ENCODE assay signal across 17 cellular contexts in genomic region chr2:195094330-195094729, GRCh38.
DNase-seq lines count a peak whose midpoint lies in the region; FAIRE-seq and TF ChIP-seq lines count a peak whose summit lies in the region.
"Had no signal": no experiment of that assay in that cellular context is flagged by ENCODE, and none has a peak within 500 bp of the region (broad histone marks: within the 10 kb centered on the region; RNA-seq: fewer than 3 reads in every experiment).

No MANE protein-coding gene starts in this region.

- no peaks in the 10 kb centered on the region for H3K27me3 ChIP-seq in bronchial epithelial cell (ENCODE audit: control insufficient read depth, insufficient read depth, low read length)
- H3K27me3 ChIP-seq: BE2C, heart left ventricle, Peyer's patch had no signal

- no peak overlapping the region for H3K4me3 ChIP-seq in bronchial epithelial cell (ENCODE audit: low read depth, low read length)
- H3K4me3 ChIP-seq: heart left ventricle, Peyer's patch had no signal

- no peak for DNase-seq in GM12891 (ENCODE audit: insufficient read length, low spot score)
- DNase-seq in H4 (ENCODE audit: low spot score): peak; percentile 8
- peak; percentile 39 for DNase-seq in LHCN-M2 (ENCODE audit: low read depth)
- peak; percentile 17 for DNase-seq in bronchial epithelial cell (ENCODE audit: low read depth)
- DNase-seq in NK-92 (lab: John Stamatoyannopoulos, UW; ENCODE audit: unreplicated experiment): no peak
- no peak for DNase-seq in germinal center (ENCODE audit: low spot score)
- DNase-seq in mucosa of gallbladder (ENCODE audit: low spot score): no peak
- DNase-seq in LoVo (ENCODE audit: low spot score): no peak
- DNase-seq: BE2C, heart left ventricle, kidney glomerular epithelial cell, NCI-H1930, NCI-H524 treated with DMSO at 0.1 percent for 48 hours, Peyer's patch, retina, substantia nigra, SW 1271 had no signal

- FAIRE-seq in GM12891 (lab: Jason Lieb, UNC): no peak
- no peak for FAIRE-seq in bronchial epithelial cell (lab: Jason Lieb, UNC)

- TF ChIP-seq POLR2A in GM12891 (IDR thresholded peaks at IDR 0.05; ENCODE audit: low read depth, low read length): no peak

- TF ChIP-seq CTCF in bronchial epithelial cell (IDR thresholded peaks at IDR 0.05; ENCODE audit: insufficient read depth, low read length, severe bottlenecking): no peak

- no peaks in the 10 kb centered on the region for H3K36me3 ChIP-seq in bronchial epithelial cell (ENCODE audit: control insufficient read depth, insufficient read depth, low read length)
- H3K36me3 ChIP-seq: BE2C, heart left ventricle, Peyer's patch had no signal

TF ChIP-seq in GM12891, 5 proteins besides CTCF, POLR2A, EP300 and RAD21:
- TF ChIP-seq PAX5 (IDR thresholded peaks at IDR 0.05; ENCODE audit: insufficient read depth, low read length, severe bottlenecking) (no peak), SPI1 (IDR thresholded peaks at IDR 0.05; ENCODE audit: low read depth, low read length) (peak; percentile 77)

Comparison
In these comparisons a context has a peak if more than half of its experiments do, and no peak if none do; other contexts are left out.
1. DNase-seq: peak in H4 (single experiment), LHCN-M2 (single experiment) and bronchial epithelial cell (single experiment); none in GM12891 (single experiment), NK-92 (single experiment), germinal center (single experiment), mucosa of gallbladder (single experiment) and LoVo (single experiment).